In genomic region chr3:120417272-120417911, GRCh38 we compare ENCODE assay signal across 8 cellular contexts. TPM values are rescaled to one million over a fixed set of nuclear protein-coding genes. Genes with fewer than 3 reads are reported as not detected.
A peak's percentile ranks its signal among the peaks of the same experiment; 100 is the strongest.
DNase-seq lines count a peak whose midpoint lies in the region; ATAC-seq and TF ChIP-seq lines count a peak whose summit lies in the region.

No MANE protein-coding gene starts in this region.

- H3K27ac Mint-ChIP-seq in neural progenitor cell: peak overlapping the region; percentile 99

- peaks cover 18% of the 10 kb centered on the region for H3K36me3 Mint-ChIP-seq in neural progenitor cell

- no peak overlapping the region for H3K4me3 ChIP-seq in RWPE2 (ENCODE audit: severe bottlenecking)
- H3K4me3 ChIP-seq in fibroblast of villous mesenchyme (ENCODE audit: low read depth, low read length): peak overlapping the region; percentile 29
- H3K4me3 ChIP-seq in neural progenitor cell: peak overlapping the region; percentile 6
- peak overlapping the region; percentile 54 to 66 for H3K4me3 ChIP-seq in stomach smooth muscle (ENCODE audit: low read length in 2 of 2)

- H3F3A ChIP-seq in neural progenitor cell (ENCODE audit: low read depth): peaks cover 15% of the 10 kb centered on the region

- H4K20me1 ChIP-seq in neural progenitor cell (ENCODE audit: low read depth): no peaks in the 10 kb centered on the region

- no peaks in the 10 kb centered on the region for H3K9me3 Mint-ChIP-seq in neural progenitor cell

- peaks cover 7% of the 10 kb centered on the region for H3K4me1 ChIP-seq in RWPE2 (ENCODE audit: insufficient read depth, poor library complexity, severe bottlenecking)
- H3K4me1 ChIP-seq in neural progenitor cell: peaks cover 23% of the 10 kb centered on the region
- H3K4me1 ChIP-seq in stomach smooth muscle (ENCODE audit: control insufficient read depth, insufficient read depth, low read length): peaks cover 51% of the 10 kb centered on the region

- DNase-seq in EL (peak; percentile 95), H4 (ENCODE audit: low spot score) (peak; percentile 99), RWPE2 (ENCODE audit: low spot score) (peak; percentile 76), fibroblast of villous mesenchyme (ENCODE audit: low read depth) (peak; percentile 99), neural progenitor cell (ENCODE audit: low spot score) (peak; percentile 95)
- peak; percentile 76 for DNase-seq in activated effector memory CD4-positive, alpha-beta T cell treated with Interleukin-2 at 50 U/mL for 16 hours

- no peaks in the 10 kb centered on the region for H3K9me3 ChIP-seq in RWPE2 (ENCODE audit: severe bottlenecking)
- H3K9me3 ChIP-seq in neural progenitor cell (ENCODE audit: low read depth): no peaks in the 10 kb centered on the region
- H3K9me3 ChIP-seq in stomach smooth muscle (ENCODE audit: control insufficient read depth in 2 of 2, low read length in 2 of 2): no peaks in the 10 kb centered on the region

- H3K4me1 Mint-ChIP-seq in neural progenitor cell: peaks cover 50% of the 10 kb centered on the region

- peaks cover 3% of the 10 kb centered on the region for H3K27me3 Mint-ChIP-seq in neural progenitor cell (ENCODE audit: insufficient read depth, low read depth)

- TF ChIP-seq CTCF in LNCAP (IDR thresholded peaks at IDR 0.05) (peak; percentile 92), RWPE2 (IDR thresholded peaks at IDR 0.05; ENCODE audit: poor library complexity, severe bottlenecking) (peak; percentile 92), fibroblast of villous mesenchyme (IDR thresholded peaks at IDR 0.05; ENCODE audit: insufficient read depth, low read depth, low read length) (peak; percentile 78), neural progenitor cell (IDR thresholded peaks at IDR 0.05) (peak; percentile 90)

- ATAC-seq in RWPE2 (ENCODE audit: low read depth): peak; percentile 95

- peak overlapping the region; percentile 51 for H3K4me3 Mint-ChIP-seq in neural progenitor cell

- H3K9ac ChIP-seq in neural progenitor cell: no peak overlapping the region
- H3K9ac ChIP-seq in stomach smooth muscle (ENCODE audit: low read length in 2 of 2): peak overlapping the region; percentile 56 to 58

- H2AFZ ChIP-seq in neural progenitor cell (replicated peaks): peak overlapping the region; percentile 26

- peaks cover 22% of the 10 kb centered on the region for H3K36me3 ChIP-seq in RWPE2 (ENCODE audit: low read depth)
- no peaks in the 10 kb centered on the region for H3K36me3 ChIP-seq in neural progenitor cell
- H3K36me3 ChIP-seq in stomach smooth muscle (ENCODE audit: control insufficient read depth in 2 of 2, insufficient read depth in 2 of 2, low read length in 2 of 2): peaks cover 4 to 7% of the 10 kb centered on the region in 2 donors

- H3K79me2 ChIP-seq in neural progenitor cell (ENCODE audit: low read depth): peaks cover 12% of the 10 kb centered on the region

- H3K27ac ChIP-seq in RWPE2 (ENCODE audit: poor library complexity, severe bottlenecking): peak overlapping the region; percentile 54
- H3K27ac ChIP-seq in neural progenitor cell: peak overlapping the region; percentile 42
- peak overlapping the region; percentile 86 for H3K27ac ChIP-seq in stomach smooth muscle (ENCODE audit: low read length)

- H3K27me3 ChIP-seq in RWPE2 (ENCODE audit: insufficient read depth, poor library complexity, severe bottlenecking): no peaks in the 10 kb centered on the region
- no peaks in the 10 kb centered on the region for H3K27me3 ChIP-seq in neural progenitor cell
- no peaks in the 10 kb centered on the region for H3K27me3 ChIP-seq in stomach smooth muscle (ENCODE audit: control insufficient read depth in 1 of 2, insufficient read depth in 2 of 2, low read length in 2 of 2)

- peak overlapping the region; percentile 32 for H3K4me2 ChIP-seq in neural progenitor cell

RNA-seq across cellular contexts. Expression of gene FSTL1, which starts 33.4 kb away (rescaled TPM):
- 290 and 316 TPM in 2 replicates for total RNA-seq in H4 (2014; rRNA removed; shearing (Covaris generic))
- 997 and 1,795 TPM in 2 replicates for total RNA-seq in fibroblast of villous mesenchyme
- 280 and 327 TPM in 2 replicates for total RNA-seq in neural progenitor cell (ENCODE audit: low replicate concordance)
